ENCODE assay signal across 8 cellular contexts in the genomic region with DNA sequence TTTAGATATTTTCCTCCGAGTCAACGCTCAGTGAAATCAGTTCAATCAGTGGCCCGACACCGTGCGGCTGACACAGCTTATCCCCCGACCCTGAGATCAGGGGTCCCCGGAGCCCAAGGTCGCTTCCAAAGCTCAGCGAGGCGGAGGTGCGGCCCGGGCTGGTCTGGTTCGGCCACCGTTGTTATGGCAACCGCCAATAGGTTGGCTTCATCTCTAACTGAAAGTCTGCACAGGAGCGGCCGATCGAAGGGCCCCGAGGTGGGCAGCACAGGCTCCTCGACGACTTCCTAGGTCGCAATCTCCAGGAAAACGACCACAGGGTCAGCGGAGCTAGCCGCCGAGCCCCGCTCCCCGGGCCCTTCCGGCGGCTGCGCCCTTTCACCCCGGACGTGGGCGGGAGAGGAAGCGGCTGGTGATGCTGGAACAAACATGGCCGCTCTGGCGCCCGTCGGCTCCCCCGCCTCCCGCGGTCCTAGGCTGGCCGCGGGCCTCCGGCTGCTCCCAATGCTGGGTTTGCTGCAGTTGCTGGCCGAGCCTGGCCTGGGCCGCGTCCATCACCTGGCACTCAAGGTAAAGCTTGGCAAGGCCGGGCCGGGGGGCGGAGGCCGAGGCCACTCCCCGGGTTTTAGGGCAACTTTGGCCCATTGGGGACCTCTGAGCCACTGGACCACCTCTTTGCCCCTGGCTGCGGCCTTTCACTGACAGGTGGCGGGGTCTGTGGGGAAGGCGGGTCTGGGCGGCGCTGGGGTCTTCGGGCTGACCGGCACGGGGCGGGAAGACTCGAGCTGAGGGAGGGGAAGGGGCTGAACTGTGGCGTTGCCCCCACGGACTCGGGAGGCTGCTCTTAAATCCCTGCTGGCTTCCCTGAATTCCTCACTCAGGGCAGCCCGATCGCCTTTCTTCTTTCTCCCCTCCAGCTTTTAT. TPM values are rescaled to one million over a fixed set of nuclear protein-coding genes. Genes with fewer than 3 reads are reported as not detected.
DNase-seq lines count a peak whose midpoint lies in the region; ATAC-seq, FAIRE-seq and TF ChIP-seq lines count a peak whose summit lies in the region.

A gene (plus strand): TSS at position 403 of the 924 bp plus-strand sequence. CDS start 27 bp downstream, at position 430.

- no peaks in the 10 kb centered on the region for H4K20me1 ChIP-seq in MM.1S (ENCODE audit: insufficient read depth, low read length)

- peak within 1 kb of the TSS; percentile 95 for H3K4me3 Mint-ChIP-seq in T-helper 17 cell

- intact Hi-C loops in left ventricle myocardium superior (cut with micrococcal nuclease), result no loop called here
- intact Hi-C loops in psoas muscle (cut with DNase I), result loop anchor here in 1 of 2 donors (5.0 kb wide), 1 partner anchor 166 kb away; no protein-coding TSS in a partner anchor

- 0% methylated on average over 54 to 68 of the region's 68 CpGs for WGBS in psoas muscle, 3 donors

- H3K9me3 ChIP-seq in MM.1S (replicated peaks; ENCODE audit: insufficient read depth, low read length), result no peaks in the 10 kb centered on the region
- H3K9me3 ChIP-seq in T-helper 17 cell (ENCODE audit: control insufficient read depth, low read length, poor library complexity, severe bottlenecking), result no peaks in the 10 kb centered on the region
- H3K9me3 ChIP-seq in psoas muscle, result no peaks in the 10 kb centered on the region

- H3K27ac ChIP-seq in MM.1S (ENCODE audit: low read length), result peak within 1 kb of the TSS; percentile 55; the same call in 1 of the 2 replicates
- peak within 1 kb of the TSS; percentile 92 for H3K27ac ChIP-seq in psoas muscle

- peaks cover 13% of the 10 kb centered on the region for H3K4me1 Mint-ChIP-seq in T-helper 17 cell

- H3K36me3 Mint-ChIP-seq in T-helper 17 cell (ENCODE audit: low read depth), result no peaks in the 10 kb centered on the region

- ATAC-seq in T-helper 17 cell (peak; percentile 96), left ventricle myocardium superior (peak; percentile 97), psoas muscle (peak; percentile 97 to 99 (median 98))

- H3K9ac ChIP-seq in MM.1S (ENCODE audit: low read length), result peak within 1 kb of the TSS; percentile 88

- H3K4me2 ChIP-seq in MM.1S (ENCODE audit: low read depth, low read length), result peak within 1 kb of the TSS; percentile 93

- H3K4me3 ChIP-seq in MM.1S (ENCODE audit: low read length), result peak within 1 kb of the TSS; percentile 90
- H3K4me3 ChIP-seq in psoas muscle, result peak within 1 kb of the TSS; percentile 97

- no peak for FAIRE-seq in urothelium cell line (lab: Jason Lieb, UNC)

- H3F3A ChIP-seq in MM.1S (ENCODE audit: insufficient read depth, low read length), result 0 out of 2 replicates have a peak, but pooled peaks cover 4% of the 10 kb centered on the region

- H3K27me3 ChIP-seq in MM.1S (replicated peaks; ENCODE audit: insufficient read depth, low read length) (no peaks in the 10 kb centered on the region), psoas muscle (ENCODE audit: insufficient read depth in 3 of 3, low read length in 2 of 3) (no peaks in the 10 kb centered on the region)

- no peaks in the 10 kb centered on the region for H3K9me2 ChIP-seq in MM.1S (replicated peaks; ENCODE audit: insufficient read depth, low read length)

- no peaks in the 10 kb centered on the region for H3K27me3 Mint-ChIP-seq in T-helper 17 cell

- peak within 1 kb of the TSS; percentile 91 for H3K27ac Mint-ChIP-seq in T-helper 17 cell

- DNase-seq in EH (ENCODE audit: low read depth), result peak; percentile 78
- DNase-seq in H4 (ENCODE audit: low spot score), result peak; percentile 45
- peak; percentile 61 for DNase-seq in MM.1S
- DNase-seq in T-helper 17 cell, result peak; percentile 61 to 66 (median 64)
- DNase-seq in amygdala (lab: John Stamatoyannopoulos, UW), result peak in 52 of 56 donors; percentile 24 to 82 (median 63)
- DNase-seq in left ventricle myocardium superior, result peak; percentile 88
- DNase-seq in psoas muscle, result peak; percentile 85 to 90
- DNase-seq in urothelium cell line (ENCODE audit: low spot score), result peak; percentile 93

- TF ChIP-seq CTCF in MM.1S (IDR thresholded peaks at IDR 0.05; ENCODE audit: low read length) (no peak), psoas muscle (IDR thresholded peaks at IDR 0.05) (no peak)

- peak within 1 kb of the TSS; percentile 87 for H2AFZ ChIP-seq in MM.1S (ENCODE audit: low read length)

- peaks cover 48% of the 10 kb centered on the region for H3K79me2 ChIP-seq in MM.1S (ENCODE audit: low read length)

- H3K4me1 ChIP-seq in MM.1S (ENCODE audit: low read length) (peaks cover 9% of the 10 kb centered on the region; the same call in 1 of the 2 replicates), psoas muscle (peaks cover 27% of the 10 kb centered on the region)

- H3K36me3 ChIP-seq in MM.1S (replicated peaks; ENCODE audit: insufficient read depth, low read length) (no peaks in the 10 kb centered on the region), psoas muscle (ENCODE audit: insufficient read depth in 1 of 2, low read depth in 1 of 2) (peaks cover 0 to 17% of the 10 kb centered on the region in 2 donors)

RNA-seq across cellular contexts. Expression of the gene that starts here (rescaled TPM):
- 13.0 and 21.3 TPM in 2 replicates for total RNA-seq in H4 (2014; rRNA removed; shearing (Covaris generic))
- total RNA-seq in T-helper 17 cell (10 to 100 TPM; 22.1 to 26.2 TPM), left ventricle myocardium superior (21.1 TPM), psoas muscle (10 to 100 TPM; 18.2 to 25.9 (median 22.8) TPM)
- 10 to 100 TPM in 2 of 3 donors, 1 to 10 TPM in 1; 8.9 to 28.1 (median 14.9) TPM for polyA plus RNA-seq in psoas muscle

Comparison
In these comparisons a context has a peak if more than half of its experiments do, and no peak if none do; other contexts are left out.
1. Peak in every context shown above with its lines: DNase-seq, ATAC-seq, H3K4me3 ChIP-seq and H3K27ac ChIP-seq.